In the genomic region with DNA sequence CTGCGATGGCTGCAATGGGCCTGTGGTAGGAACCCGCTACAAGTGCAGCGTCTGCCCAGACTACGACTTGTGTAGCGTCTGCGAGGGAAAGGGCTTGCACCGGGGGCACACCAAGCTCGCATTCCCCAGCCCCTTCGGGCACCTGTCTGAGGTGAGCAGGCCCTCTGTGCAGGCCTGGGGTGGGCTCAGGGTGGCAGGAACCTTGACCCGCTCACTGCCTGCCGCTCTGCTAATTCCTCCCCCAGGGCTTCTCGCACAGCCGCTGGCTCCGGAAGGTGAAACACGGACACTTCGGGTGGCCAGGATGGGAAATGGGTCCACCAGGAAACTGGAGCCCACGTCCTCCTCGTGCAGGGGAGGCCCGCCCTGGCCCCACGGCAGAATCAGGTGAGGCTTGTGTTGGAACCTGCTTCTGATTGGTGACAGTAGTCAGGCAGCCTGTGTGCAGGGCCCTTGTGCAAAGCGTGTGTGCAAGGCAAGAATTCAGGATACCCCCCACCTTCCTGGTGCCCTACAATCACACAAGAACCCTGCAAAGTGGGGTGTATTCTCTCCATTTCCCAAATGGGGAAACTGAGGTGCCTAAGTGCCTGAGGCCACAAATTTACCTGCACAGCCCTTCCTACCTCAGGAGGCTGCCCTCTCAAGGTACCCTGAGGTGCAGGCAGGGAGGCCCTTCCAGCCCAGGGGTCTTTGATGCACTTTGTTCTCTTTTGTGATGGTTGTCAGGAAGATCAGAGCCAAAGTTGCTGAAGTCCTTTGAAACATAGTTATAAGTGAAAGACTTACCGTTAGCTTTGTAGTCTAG, we compare ENCODE assay signal across 11 cellular contexts. TPM values are rescaled to one million over a fixed set of nuclear protein-coding genes. Genes with fewer than 3 reads are reported as not detected.
DNase-seq lines count a peak whose midpoint lies in the region; ATAC-seq, FAIRE-seq and TF ChIP-seq lines count a peak whose summit lies in the region.
"Had no signal": no experiment of that assay in that cellular context is flagged by ENCODE, and none has a peak within 500 bp of the region (broad histone marks: within the 10 kb centered on the region; RNA-seq: fewer than 3 reads in every experiment).

No MANE protein-coding gene starts in this region.

- no peak overlapping the region for H4K5ac ChIP-seq in H1 (ENCODE audit: insufficient read length, low read depth, low read length)

- H3K4me3 ChIP-seq in RWPE2 (ENCODE audit: severe bottlenecking), result no peak overlapping the region
- H3K4me3 ChIP-seq in H1 (ENCODE audit: extremely low read depth in 1 of 4, insufficient read depth in 2 of 4, low read depth in 3 of 4, low read length in 4 of 4), result no peak overlapping the region
- H3K4me3 ChIP-seq in skeletal muscle tissue (ENCODE audit: low read length in 3 of 3), result peak overlapping the region in 2 of 3 donors; percentile 14 to 29
- H3K4me3 ChIP-seq: neural progenitor cell had no signal

- peaks cover 2% of the 10 kb centered on the region; the same call in 1 of the 2 replicates for H3K23me2 ChIP-seq in H1 (ENCODE audit: low read depth, low read length)

- H3K4me3 Mint-ChIP-seq in activated CD4-positive, alpha-beta memory T cell treated with anti-CD3 and anti-CD28 coated beads, Interleukin-2, amount 10 ng/mL, durations not matched to agents 7 days and 5 days, result no peak overlapping the region

- H3K27ac Mint-ChIP-seq in activated CD4-positive, alpha-beta memory T cell treated with anti-CD3 and anti-CD28 coated beads, Interleukin-2, amount 10 ng/mL, durations not matched to agents 7 days and 5 days, result no peak overlapping the region
- H3K27ac Mint-ChIP-seq: neural progenitor cell had no signal

- no peak overlapping the region for H3K14ac ChIP-seq in H1 (ENCODE audit: insufficient read length)

- H3K9me3 ChIP-seq in RWPE2 (ENCODE audit: severe bottlenecking) (no peaks in the 10 kb centered on the region), H1 (ENCODE audit: insufficient read depth in 2 of 2, low read depth in 1 of 2, low read length in 1 of 2) (no peaks in the 10 kb centered on the region), skeletal muscle tissue (ENCODE audit: control insufficient read depth in 3 of 3, low read length in 3 of 3) (no peaks in the 10 kb centered on the region)

- peaks cover 8% of the 10 kb centered on the region for H3K79me1 ChIP-seq in H1 (ENCODE audit: low read depth, low read length)

- H3K36me3 ChIP-seq in RWPE2 (ENCODE audit: low read depth) (peaks cover 70% of the 10 kb centered on the region), H1 (ENCODE audit: control insufficient read depth in 2 of 4, insufficient read depth in 4 of 4, low read length in 3 of 4) (peaks cover 10 to 54% (median 37%) of the 10 kb centered on the region in 4 experiments), skeletal muscle tissue (ENCODE audit: control insufficient read depth in 3 of 3, insufficient read depth in 3 of 3, low read length in 3 of 3) (peaks cover 60 to 67% (median 62%) of the 10 kb centered on the region in 3 donors)
- H3K36me3 ChIP-seq: neural progenitor cell had no signal

- no peak overlapping the region for H3K56ac ChIP-seq in H1 (replicated peaks; ENCODE audit: insufficient read length, low read depth, low read length)

- no peak overlapping the region for H2BK120ac ChIP-seq in H1 (replicated peaks; ENCODE audit: low read depth, low read length)

- POLR2A ChIA-PET in H1 (lab: Charles Lee; ENCODE audit: partially characterized antibody), result interaction anchor here (1.2 to 3.1 kb wide), 3 partner anchors 9 to 22 kb away, joined by 3 to 9 read pairs (median 5); no protein-coding TSS in a partner anchor
- POLR2A ChIA-PET in activated CD4-positive, alpha-beta memory T cell treated with anti-CD3 and anti-CD28 coated beads, Interleukin-2, amount 10 ng/mL, durations not matched to agents 7 days and 5 days (lab: Charles Lee), result no interaction called here

- no peak overlapping the region for H2BK15ac ChIP-seq in H1 (ENCODE audit: low read length)

- CTCF ChIA-PET in H1 (lab: Charles Lee; ENCODE audit: partially characterized antibody), result interaction anchor here (0.8 to 1.4 kb wide), 3 partner anchors 22 to 45 kb away, joined by 3 read pairs; no protein-coding TSS in a partner anchor
- CTCF ChIA-PET in activated CD4-positive, alpha-beta memory T cell treated with anti-CD3 and anti-CD28 coated beads, Interleukin-2, amount 10 ng/mL, durations not matched to agents 7 days and 5 days (lab: Charles Lee), result interaction anchor here (0.5 kb wide), 1 partner anchor 33 kb away, joined by 4 read pairs; no protein-coding TSS in a partner anchor

- peak in 1 of 2 experiments; percentile 21; a peak in 2 of 3 replicates for TF ChIP-seq POLR2A in H1 (IDR thresholded peaks at IDR 0.05; ENCODE audit: control extremely low read depth in 1 of 2, low read depth in 2 of 2, low read length in 2 of 2)

- H4K91ac ChIP-seq in H1 (replicated peaks; ENCODE audit: insufficient read length, low read length), result no peak overlapping the region

- peaks cover 8 to 25% of the 10 kb centered on the region in 2 experiments for H4K20me1 ChIP-seq in H1 (replicated peaks in 1 of 2; ENCODE audit: control insufficient read depth in 1 of 2, insufficient read depth in 2 of 2, low read length in 2 of 2)

- no peak for ATAC-seq in RWPE2 (ENCODE audit: low read depth)

- DNase-seq in RWPE2 (ENCODE audit: low spot score), result peak; percentile 64
- DNase-seq in H1 (ENCODE audit: low read depth in 1 of 2, low spot score in 2 of 2), result no peak
- no peak for DNase-seq in activated CD4-positive, alpha-beta memory T cell treated with anti-CD3 and anti-CD28 coated beads, Interleukin-2, amount 10 ng/mL, durations not matched to agents 7 days and 5 days
- no peak for DNase-seq in stimulated activated CD4-positive, alpha-beta T cell treated with anti-CD3 and anti-CD28 coated beads, Interleukin-4, amount 100 ng/mL, for 1 hour
- no peak for DNase-seq in urothelium cell line (ENCODE audit: low spot score)
- DNase-seq: activated gamma-delta T cell; DND-41; stimulated activated CD4-positive, alpha-beta T cell treated with anti-CD3 and anti-CD28 coated beads, Interleukin-2, amount 100 ng/mL, for 24 hours; substantia nigra had no signal

- FAIRE-seq in H1 (lab: Jason Lieb, UNC) (no peak), urothelium cell line (lab: Jason Lieb, UNC) (no peak)

- H3K4me1 Mint-ChIP-seq in activated CD4-positive, alpha-beta memory T cell treated with anti-CD3 and anti-CD28 coated beads, Interleukin-2, amount 10 ng/mL, durations not matched to agents 7 days and 5 days, result peaks cover 40% of the 10 kb centered on the region

- H3K9me3 Mint-ChIP-seq in activated CD4-positive, alpha-beta memory T cell treated with anti-CD3 and anti-CD28 coated beads, Interleukin-2, amount 10 ng/mL, durations not matched to agents 7 days and 5 days, result no peaks in the 10 kb centered on the region

- H2BK12ac ChIP-seq in H1 (ENCODE audit: low read depth, low read length), result no peak overlapping the region

- H4K8ac ChIP-seq in H1 (ENCODE audit: extremely low read depth, insufficient read depth, low read length), result no peak overlapping the region; the same call in 1 of the 2 replicates

- H3K4me2 ChIP-seq in H1 (ENCODE audit: insufficient read depth in 1 of 2, low read depth in 2 of 2, low read length in 2 of 2), result no peak overlapping the region
- H3K4me2 ChIP-seq: neural progenitor cell had no signal

- 95% methylated on average over 22 of the region's 22 CpGs; no CpG with 5 or more reads in 1 of the 2 experiments for WGBS in H1 (ENCODE audit: extremely low coverage in 1 of 2, insufficient coverage in 1 of 2, insufficient read length in 1 of 2, insufficient replicate concordance in 2 of 2, low coverage in 1 of 2, low lambda C conversion rate in 2 of 2, missing lambda C conversion rate in 1 of 2), 2 experiments

- H2AFZ ChIP-seq in H1 (ENCODE audit: low read length), result no peak overlapping the region
- H2AFZ ChIP-seq: neural progenitor cell had no signal

- H2BK20ac ChIP-seq in H1 (ENCODE audit: low read length), result no peak overlapping the region

- no peak overlapping the region for H2AK5ac ChIP-seq in H1 (ENCODE audit: low read depth, low read length)

- no peaks in the 10 kb centered on the region for H3K27me3 Mint-ChIP-seq in activated CD4-positive, alpha-beta memory T cell treated with anti-CD3 and anti-CD28 coated beads, Interleukin-2, amount 10 ng/mL, durations not matched to agents 7 days and 5 days

- TF ChIP-seq CTCF in RWPE2 (IDR thresholded peaks at IDR 0.05; ENCODE audit: poor library complexity, severe bottlenecking) (no peak), H1 (IDR thresholded peaks at IDR 0.05; ENCODE audit: control extremely low read depth in 1 of 3, insufficient read depth in 1 of 3, low read depth in 1 of 3, low read length in 3 of 3) (no peak)

- H3K36me3 Mint-ChIP-seq in activated CD4-positive, alpha-beta memory T cell treated with anti-CD3 and anti-CD28 coated beads, Interleukin-2, amount 10 ng/mL, durations not matched to agents 7 days and 5 days (ENCODE audit: low read depth), result peaks cover 77% of the 10 kb centered on the region

- no peak overlapping the region for H3K23ac ChIP-seq in H1 (ENCODE audit: insufficient read length)

- peaks cover 4 to 28% of the 10 kb centered on the region in 2 experiments; a peak in 2 of 4 replicates for H3K79me2 ChIP-seq in H1 (ENCODE audit: control insufficient read depth in 1 of 2, insufficient read depth in 2 of 2, low read length in 2 of 2)

- H3K27me3 ChIP-seq in RWPE2 (ENCODE audit: insufficient read depth, poor library complexity, severe bottlenecking) (no peaks in the 10 kb centered on the region), H1 (replicated peaks in 1 of 4; ENCODE audit: control insufficient read depth in 3 of 4, extremely low read depth in 1 of 4, insufficient read depth in 3 of 4, low read length in 3 of 4) (no peaks in the 10 kb centered on the region), skeletal muscle tissue (ENCODE audit: control insufficient read depth in 3 of 3, insufficient read depth in 3 of 3, low read length in 3 of 3) (no peaks in the 10 kb centered on the region)
- H3K27me3 ChIP-seq: neural progenitor cell had no signal

- H3K4me1 ChIP-seq in RWPE2 (ENCODE audit: insufficient read depth, poor library complexity, severe bottlenecking), result peaks cover 19% of the 10 kb centered on the region
- H3K4me1 ChIP-seq in H1 (replicated peaks in 1 of 4; ENCODE audit: control insufficient read depth in 3 of 4, insufficient read depth in 4 of 4, low read length in 3 of 4), result peaks cover 5 to 26% (median 25%) of the 10 kb centered on the region in 4 experiments
- H3K4me1 ChIP-seq in skeletal muscle tissue (ENCODE audit: control insufficient read depth in 3 of 3, insufficient read depth in 3 of 3, low read length in 3 of 3), result peaks cover 47 to 71% (median 62%) of the 10 kb centered on the region in 3 donors

- no peak overlapping the region for H3K4ac ChIP-seq in H1 (replicated peaks; ENCODE audit: insufficient read length, low read depth, low read length)

- no peak for TF ChIP-seq EP300 in H1 (IDR thresholded peaks at IDR 0.05; ENCODE audit: borderline replicate concordance in 1 of 2, low read depth in 2 of 2, low read length in 2 of 2)

- no peak overlapping the region for H2BK5ac ChIP-seq in H1 (ENCODE audit: low read depth, low read length)

- H3K27ac ChIP-seq in RWPE2 (ENCODE audit: poor library complexity, severe bottlenecking) (no peak overlapping the region), H1 (ENCODE audit: low read depth, low read length) (0 out of 2 replicates have a peak overlapping the region, but pooled peaks have one; percentile 27), skeletal muscle tissue (ENCODE audit: low read depth, low read length) (peak overlapping the region; percentile 12)
- H3K27ac ChIP-seq: neural progenitor cell had no signal

- H3K9ac ChIP-seq in H1 (replicated peaks in 1 of 4; ENCODE audit: extremely low read depth in 1 of 4, low read depth in 3 of 4, low read length in 3 of 4) (no peak overlapping the region), skeletal muscle tissue (ENCODE audit: low read depth in 1 of 3, low read length in 3 of 3) (peak overlapping the region in 2 of 3 donors; percentile 2 to 57)
- H3K9ac ChIP-seq: neural progenitor cell had no signal

- H3K18ac ChIP-seq in H1 (ENCODE audit: extremely low read depth, low read length), result no peak overlapping the region

- no peak for TF ChIP-seq RAD21 in H1 (IDR thresholded peaks at IDR 0.05 in 1 of 2, conservative IDR thresholded peaks at IDR 0.05 in 1 of 2; ENCODE audit: low read depth in 2 of 2, low read length in 2 of 2)

RNA-seq across cellular contexts. Expression of a gene that starts 3.4 kb away (rescaled TPM):
- total RNA-seq in H1 (2021; fragmentation: NEBNext Ultra II Directional; extraction: Animal tissue kit (Norgen Biotek cat#: 25700)), result 98.6 and 110 TPM in 2 replicates
- 70.6 and 78.6 TPM in 2 replicates for polyA plus RNA-seq in H1 (2011; rRNA removed)
- 63.7 TPM for polyA plus RNA-seq in H1 (2011; cell fraction: cytosol; rRNA removed)
- 97.6 TPM for polyA plus RNA-seq in H1 (2011; cell fraction: nucleus; rRNA removed)
- polyA plus RNA-seq in H1 (2012, experiment 1 of 2), result 73.2 to 115 TPM (median 98.8 TPM) in 4 replicates
- 98.7 TPM for polyA plus RNA-seq in H1 (2012, experiment 2 of 2)
- 54.2 TPM for polyA plus RNA-seq in H1 (2013, experiment 1 of 2)
- 53.0 TPM for polyA plus RNA-seq in H1 (2013, experiment 2 of 2)
- polyA minus RNA-seq in H1 (2011; rRNA and poly(A)+ RNA removed), result 39.1 and 39.8 TPM in 2 replicates
- 125 TPM for polyA minus RNA-seq in H1 (2011; cell fraction: cytosol; rRNA and poly(A)+ RNA removed)
- polyA minus RNA-seq in H1 (2011; cell fraction: nucleus; rRNA and poly(A)+ RNA removed), result 167 TPM
- 54.8 TPM for total RNA-seq in skeletal muscle tissue
- 100 to 1,000 TPM; 178 to 183 TPM for total RNA-seq in activated CD4-positive, alpha-beta memory T cell treated with anti-CD3 and anti-CD28 coated beads, Interleukin-2, amount 10 ng/mL, durations not matched to agents 7 days and 5 days

RNA-seq across cellular contexts. Expression of a gene that starts 17.5 kb away (rescaled TPM):
- total RNA-seq in H1 (2021; fragmentation: NEBNext Ultra II Directional; extraction: Animal tissue kit (Norgen Biotek cat#: 25700)), result 112 and 116 TPM in 2 replicates
- 128 and 182 TPM in 2 replicates for polyA plus RNA-seq in H1 (2011; rRNA removed)
- 107 TPM for polyA plus RNA-seq in H1 (2011; cell fraction: cytosol; rRNA removed)
- polyA plus RNA-seq in H1 (2011; cell fraction: nucleus; rRNA removed), result 485 TPM
- 120 to 133 TPM (median 129 TPM) in 4 replicates for polyA plus RNA-seq in H1 (2012, experiment 1 of 2)
- polyA plus RNA-seq in H1 (2012, experiment 2 of 2), result 128 TPM
- 81.5 TPM for polyA plus RNA-seq in H1 (2013, experiment 1 of 2)
- polyA plus RNA-seq in H1 (2013, experiment 2 of 2), result 77.1 TPM
- polyA minus RNA-seq in H1 (2011; rRNA and poly(A)+ RNA removed), result 93.9 and 120 TPM in 2 replicates
- 99.0 TPM for polyA minus RNA-seq in H1 (2011; cell fraction: cytosol; rRNA and poly(A)+ RNA removed)
- polyA minus RNA-seq in H1 (2011; cell fraction: nucleus; rRNA and poly(A)+ RNA removed), result 145 TPM
- total RNA-seq in skeletal muscle tissue, result 32.4 TPM
- total RNA-seq in activated CD4-positive, alpha-beta memory T cell treated with anti-CD3 and anti-CD28 coated beads, Interleukin-2, amount 10 ng/mL, durations not matched to agents 7 days and 5 days, result 10 to 100 TPM; 94.8 to 95.7 TPM

RNA-seq across cellular contexts. Expression of a gene that starts 30.4 kb away (rescaled TPM):
- total RNA-seq in H1 (2021; fragmentation: NEBNext Ultra II Directional; extraction: Animal tissue kit (Norgen Biotek cat#: 25700)), result 1.1 and 2.2 TPM in 2 replicates
- polyA plus RNA-seq in H1 (2011; rRNA removed), result 3.7 and 3.8 TPM in 2 replicates
- polyA plus RNA-seq in H1 (2011; cell fraction: cytosol; rRNA removed), result 0.93 TPM
- polyA plus RNA-seq in H1 (2011; cell fraction: nucleus; rRNA removed), result 5.8 TPM
- 0.95 to 2.8 TPM (median 1.9 TPM) in 4 replicates for polyA plus RNA-seq in H1 (2012, experiment 1 of 2)
- polyA plus RNA-seq in H1 (2012, experiment 2 of 2), result 0.91 TPM
- 2.6 TPM for polyA plus RNA-seq in H1 (2013, experiment 1 of 2)
- polyA plus RNA-seq in H1 (2013, experiment 2 of 2), result 2.4 TPM
- not detected in 2 replicates for polyA minus RNA-seq in H1 (2011; rRNA and poly(A)+ RNA removed)
- polyA minus RNA-seq in H1 (2011; cell fraction: cytosol; rRNA and poly(A)+ RNA removed), result not detected
- polyA minus RNA-seq in H1 (2011; cell fraction: nucleus; rRNA and poly(A)+ RNA removed), result 2.3 TPM
- total RNA-seq in skeletal muscle tissue, result 3.7 TPM
- total RNA-seq in activated CD4-positive, alpha-beta memory T cell treated with anti-CD3 and anti-CD28 coated beads, Interleukin-2, amount 10 ng/mL, durations not matched to agents 7 days and 5 days, result 1 to 10 TPM; 2.1 to 3.3 TPM

RNA-seq across cellular contexts. Expression of a gene that starts 34.5 kb away (rescaled TPM):
- 22.2 and 29.6 TPM in 2 replicates for total RNA-seq in H1 (2021; fragmentation: NEBNext Ultra II Directional; extraction: Animal tissue kit (Norgen Biotek cat#: 25700))
- polyA plus RNA-seq in H1 (2011; rRNA removed), result 29.6 and 42.5 TPM in 2 replicates
- polyA plus RNA-seq in H1 (2011; cell fraction: cytosol; rRNA removed), result 41.4 TPM
- polyA plus RNA-seq in H1 (2011; cell fraction: nucleus; rRNA removed), result 213 TPM
- 28.3 to 30.2 TPM (median 29.2 TPM) in 4 replicates for polyA plus RNA-seq in H1 (2012, experiment 1 of 2)
- 10.6 TPM for polyA plus RNA-seq in H1 (2012, experiment 2 of 2)
- 27.2 TPM for polyA plus RNA-seq in H1 (2013, experiment 1 of 2)
- polyA plus RNA-seq in H1 (2013, experiment 2 of 2), result 24.3 TPM
- polyA minus RNA-seq in H1 (2011; rRNA and poly(A)+ RNA removed), result 21.4 and 22.4 TPM in 2 replicates
- 10.3 TPM for polyA minus RNA-seq in H1 (2011; cell fraction: cytosol; rRNA and poly(A)+ RNA removed)
- polyA minus RNA-seq in H1 (2011; cell fraction: nucleus; rRNA and poly(A)+ RNA removed), result 30.9 TPM
- total RNA-seq in skeletal muscle tissue, result 21.4 TPM
- total RNA-seq in activated CD4-positive, alpha-beta memory T cell treated with anti-CD3 and anti-CD28 coated beads, Interleukin-2, amount 10 ng/mL, durations not matched to agents 7 days and 5 days, result 10 to 100 TPM; 17.0 to 19.5 TPM

Comparison
In these comparisons a context has a peak if more than half of its experiments do, and no peak if none do; other contexts are left out.
1. H3K4me3 ChIP-seq: peak in skeletal muscle tissue (2 of 3); none in RWPE2 (single experiment) and H1 (0 of 4).
2. H3K9ac ChIP-seq: peak in skeletal muscle tissue (2 of 3); none in H1 (0 of 4).